1 cellular context compared by ENCODE assay signal in genomic region chr11:449889-450808, GRCh38.
TF ChIP-seq lines count a peak whose summit lies in the region.

TSS of gene PTDSS2 (plus strand) at chr11:450279. CDS start at chr11:450456, 177 bp downstream.

TF ChIP-seq in K562, 482 proteins besides CTCF, POLR2A, EP300 and RAD21 (continued from another document and continues in another):
- peak; percentile 74 for TF ChIP-seq PRDM10 (IDR thresholded peaks at IDR 0.05; ENCODE audit: partially characterized antibody)
- TF ChIP-seq RREB1 (CRISPR knock-in tag; IDR thresholded peaks at IDR 0.05) = peak; percentile 54; the same call in 1 of the 2 replicates
- TF ChIP-seq DPF2 (IDR thresholded peaks at IDR 0.05) = no peak
- TF ChIP-seq ZNF639 (CRISPR knock-in tag; conservative IDR thresholded peaks at IDR 0.05 in 1 of 2, IDR thresholded peaks at IDR 0.05 in 1 of 2) = peak; percentile 21 to 73; a peak in 2 of 4 replicates
- TF ChIP-seq ZNF766 (CRISPR knock-in tag; conservative IDR thresholded peaks at IDR 0.05) = peak; percentile 90
- 0 out of 2 replicates have a peak, but pooled peaks have one; percentile 36 for TF ChIP-seq RBM14 (IDR thresholded peaks at IDR 0.05; ENCODE audit: borderline replicate concordance, insufficient read depth, low read depth, low read length)
- peak; percentile 91 for TF ChIP-seq CREB3L1 (IDR thresholded peaks at IDR 0.05; ENCODE audit: borderline replicate concordance, low read depth)
- peak; percentile 28 for TF ChIP-seq TAF1 (IDR thresholded peaks at IDR 0.05; ENCODE audit: control insufficient read depth, extremely low read depth, insufficient read depth, low read length, severe bottlenecking)
- 0 out of 2 replicates have a peak, but pooled peaks have one; percentile 63 for TF ChIP-seq ZNF263 (CRISPR knock-in tag; IDR thresholded peaks at IDR 0.05; ENCODE audit: borderline replicate concordance)
- no peak for TF ChIP-seq KLF6 (CRISPR knock-in tag; IDR thresholded peaks at IDR 0.05; ENCODE audit: borderline replicate concordance)
- TF ChIP-seq CHD2 (IDR thresholded peaks at IDR 0.05; ENCODE audit: low read depth, low read length) = peak; percentile 37; the same call in 1 of the 2 replicates
- no peak for TF ChIP-seq CBX2 (IDR thresholded peaks at IDR 0.05; ENCODE audit: insufficient read depth, low read length, poor library complexity, severe bottlenecking)
- TF ChIP-seq HMGN3 (IDR thresholded peaks at IDR 0.05; ENCODE audit: borderline replicate concordance, extremely low read depth, insufficient read length, low read depth, low read length) = peak; percentile 65
- peak in 1 of 2 experiments; percentile 37; a peak in 1 of 4 replicates for TF ChIP-seq KDM4B (IDR thresholded peaks at IDR 0.05; ENCODE audit: borderline replicate concordance in 2 of 2, low read depth in 1 of 2)
- TF ChIP-seq ZFPM2 (CRISPR knock-in tag; IDR thresholded peaks at IDR 0.05) = 0 out of 2 replicates have a peak, but pooled peaks have one; percentile 17
- TF ChIP-seq STAT5B (CRISPR knock-in tag; IDR thresholded peaks at IDR 0.05) = no peak
- no peak for TF ChIP-seq ZNF274 (IDR thresholded peaks at IDR 0.05; ENCODE audit: borderline replicate concordance, low read depth, low read length)
- TF ChIP-seq GABPA (tag; conservative IDR thresholded peaks at IDR 0.05; ENCODE audit: low read depth) = 0 out of 2 replicates have a peak, but pooled peaks have one; percentile 29
- TF ChIP-seq CEBPG (CRISPR knock-in tag; IDR thresholded peaks at IDR 0.05) = no peak
- TF ChIP-seq CEBPG (tag; conservative IDR thresholded peaks at IDR 0.05 in 1 of 2, IDR thresholded peaks at IDR 0.05 in 1 of 2) = no peak
- no peak for TF ChIP-seq RBM15 (IDR thresholded peaks at IDR 0.05; ENCODE audit: insufficient read depth, low read length)
- 0 out of 2 replicates have a peak, but pooled peaks have one; percentile 7 for TF ChIP-seq ERF (CRISPR knock-in tag; IDR thresholded peaks at IDR 0.05)
- peak; percentile 43; the same call in 1 of the 2 replicates for TF ChIP-seq ZBTB2 (IDR thresholded peaks at IDR 0.05)
- TF ChIP-seq RNF2 (IDR thresholded peaks at IDR 0.05) = 0 out of 2 replicates have a peak, but pooled peaks have one; percentile 23
- TF ChIP-seq ZBTB26 (CRISPR knock-in tag; IDR thresholded peaks at IDR 0.05) = 0 out of 2 replicates have a peak, but pooled peaks have one; percentile 36
- TF ChIP-seq ZNF197 (CRISPR knock-in tag; IDR thresholded peaks at IDR 0.05; ENCODE audit: low read depth) = peak; percentile 95
- peak; percentile 85 for TF ChIP-seq NR2C2 (CRISPR knock-in tag; IDR thresholded peaks at IDR 0.05)
- TF ChIP-seq NR2C2 (tag; IDR thresholded peaks at IDR 0.05) = peak; percentile 95
- TF ChIP-seq SIX5 (IDR thresholded peaks at IDR 0.05; ENCODE audit: borderline replicate concordance in 1 of 2, insufficient read depth in 1 of 2, low read depth in 1 of 2, low read length in 2 of 2) = peak; percentile 90
- peak; percentile 87; the same call in 1 of the 2 replicates for TF ChIP-seq FOXP1 (CRISPR knock-in tag; IDR thresholded peaks at IDR 0.05)
- TF ChIP-seq ZBTB9 (CRISPR knock-in tag; IDR thresholded peaks at IDR 0.05) = peak; percentile 36; the same call in 1 of the 2 replicates
- TF ChIP-seq POLR2AphosphoS5 (IDR thresholded peaks at IDR 0.05; ENCODE audit: control insufficient read depth, insufficient read depth, low read depth, low read length) = peak; percentile 52; the same call in 1 of the 2 replicates
- TF ChIP-seq NR4A1 (CRISPR knock-in tag; IDR thresholded peaks at IDR 0.05) = no peak
- peak; percentile 77; the same call in 1 of the 2 replicates for TF ChIP-seq NR4A1 (tag; IDR thresholded peaks at IDR 0.05)
- TF ChIP-seq GMEB1 (CRISPR knock-in tag; IDR thresholded peaks at IDR 0.05) = peak; percentile 95
- peak; percentile 78 for TF ChIP-seq MYC (IDR thresholded peaks at IDR 0.05; ENCODE audit: low read depth, low read length)
- TF ChIP-seq MYC (CRISPR knock-in tag; IDR thresholded peaks at IDR 0.05; ENCODE audit: borderline replicate concordance, low read depth) = no peak
- TF ChIP-seq NONO (IDR thresholded peaks at IDR 0.05; ENCODE audit: low read depth in 2 of 2, low read length in 1 of 2) = peak in 1 of 2 experiments; percentile 72; a peak in 1 of 4 replicates
- TF ChIP-seq SRSF1 (IDR thresholded peaks at IDR 0.05; ENCODE audit: low read depth, low read length) = no peak
- TF ChIP-seq ARID1B (IDR thresholded peaks at IDR 0.05) = 0 out of 2 replicates have a peak, but pooled peaks have one; percentile 29
- TF ChIP-seq ZNF830 (CRISPR knock-in tag; IDR thresholded peaks at IDR 0.05) = no peak
- TF ChIP-seq ZNF586 (CRISPR knock-in tag; conservative IDR thresholded peaks at IDR 0.05) = no peak
- TF ChIP-seq KDM2B (CRISPR knock-in tag; IDR thresholded peaks at IDR 0.05) = 0 out of 2 replicates have a peak, but pooled peaks have one; percentile 2
- TF ChIP-seq C11orf30 (IDR thresholded peaks at IDR 0.05; ENCODE audit: low read depth) = peak; percentile 9; the same call in 1 of the 2 replicates
- TF ChIP-seq ZBTB1 (CRISPR knock-in tag; IDR thresholded peaks at IDR 0.05; ENCODE audit: borderline replicate concordance, low read depth) = no peak; the same call in 1 of the 2 replicates
- TF ChIP-seq L3MBTL2 (IDR thresholded peaks at IDR 0.05) = peak; percentile 63
